In genomic region chr4:153541426-153542096, GRCh38 we compare ENCODE assay signal across 9 cellular contexts.
DNase-seq lines count a peak whose midpoint lies in the region; ATAC-seq and TF ChIP-seq lines count a peak whose summit lies in the region.
"Had no signal": no experiment of that assay in that cellular context is flagged by ENCODE, and none has a peak within 500 bp of the region (broad histone marks: within the 10 kb centered on the region; RNA-seq: fewer than 3 reads in every experiment).

No MANE protein-coding gene starts in this region.

- H3K4me3 Mint-ChIP-seq in T-helper 17 cell, result peak overlapping the region; percentile 45

- peak; percentile 41 for TF ChIP-seq CTCF in AG10803 (conservative IDR thresholded peaks at IDR 0.05; ENCODE audit: low read length)

- peak overlapping the region; percentile 82 for H3K27ac Mint-ChIP-seq in T-helper 17 cell

- no peak overlapping the region for H3K4me3 ChIP-seq in AG10803 (ENCODE audit: low read length)

- no peak overlapping the region for H3K27ac ChIP-seq in caudate nucleus (ENCODE audit: low read depth, low read length)

- DNase-seq in AG10803 (ENCODE audit: low read depth), result peak; percentile 97
- DNase-seq in T-helper 17 cell, result no peak
- peak; percentile 81 for DNase-seq in foreskin melanocyte
- no peak for DNase-seq in caudate nucleus (lab: John Stamatoyannopoulos, UW)
- DNase-seq in NCI-H82 (lab: John Stamatoyannopoulos, UW), result no peak
- no peak for DNase-seq in Kasumi-1 (lab: John Stamatoyannopoulos, UW)
- DNase-seq: NCI-H1694 had no signal

- H3K4me1 Mint-ChIP-seq in T-helper 17 cell, result peaks cover 52% of the 10 kb centered on the region

- no peaks in the 10 kb centered on the region for H3K9me3 ChIP-seq in T-helper 17 cell (ENCODE audit: control insufficient read depth, low read length, poor library complexity, severe bottlenecking)

- no peaks in the 10 kb centered on the region for H3K27me3 Mint-ChIP-seq in T-helper 17 cell

- peaks cover 8% of the 10 kb centered on the region for H3K36me3 Mint-ChIP-seq in T-helper 17 cell (ENCODE audit: low read depth)

- peak; percentile 57 for ATAC-seq in GM21723 (IDR thresholded peaks at IDR 0.05; ENCODE audit: unreplicated experiment)
- ATAC-seq in T-helper 17 cell, result peak; percentile 60
- ATAC-seq in GM18907 (IDR thresholded peaks at IDR 0.05; ENCODE audit: unreplicated experiment), result no peak

Comparison
In these comparisons a context has a peak if more than half of its experiments do, and no peak if none do; other contexts are left out.
1. DNase-seq: peak in AG10803 (single experiment) and foreskin melanocyte (single experiment); none in T-helper 17 cell (0 of 3), caudate nucleus (0 of 61), NCI-H82 (single experiment) and Kasumi-1 (0 of 2).